34 cellular contexts compared by ENCODE assay signal in genomic region chr5:5315068-5315835, GRCh38.
DNase-seq lines count a peak whose midpoint lies in the region; ATAC-seq, FAIRE-seq and TF ChIP-seq lines count a peak whose summit lies in the region.
"Had no signal": no experiment of that assay in that cellular context is flagged by ENCODE, and none has a peak within 500 bp of the region (broad histone marks: within the 10 kb centered on the region; RNA-seq: fewer than 3 reads in every experiment).

No MANE protein-coding gene starts in this region.

- no peaks in the 10 kb centered on the region for H3K9me3 Mint-ChIP-seq in progenitor cell of endocrine pancreas (ENCODE audit: low read depth)
- H3K9me3 Mint-ChIP-seq: activated naive CD8-positive, alpha-beta T cell treated with anti-CD3 and anti-CD28 coated beads, Interleukin-2, amount 10 ng/mL, durations not matched to agents 7 days and 5 days; central memory CD8-positive, alpha-beta T cell; T-helper 2 cell treated with Interferon-gamma antibody and Interleukin-4, amounts not matched to agents 5 μg/mL and 100 μg/mL, for 36 hours had no signal

- no peak overlapping the region for H3K4me3 Mint-ChIP-seq in progenitor cell of endocrine pancreas (ENCODE audit: low read depth)
- H3K4me3 Mint-ChIP-seq: activated naive CD8-positive, alpha-beta T cell treated with anti-CD3 and anti-CD28 coated beads, Interleukin-2, amount 10 ng/mL, durations not matched to agents 7 days and 5 days; B cell; CD4-positive, alpha-beta memory T cell; central memory CD8-positive, alpha-beta T cell; dendritic cell treated with granulocyte-macrophage colony-stimulating factor and Interleukin-4, amounts not matched to agents 40 ng/mL and 50 ng/mL, for 4 days; naive thymus-derived CD8-positive, alpha-beta T cell; stimulated activated naive CD8-positive, alpha-beta T cell treated with anti-CD3 and anti-CD28 coated beads, Interleukin-15, Interleukin-2, amounts not matched to agents 100 ng/mL and 50 ng/mL, for 24 hours; T-helper 2 cell treated with Interferon-gamma antibody and Interleukin-4, amounts not matched to agents 5 μg/mL and 100 μg/mL, for 36 hours had no signal

- no peak overlapping the region for H3K27ac ChIP-seq in A549
- H3K27ac ChIP-seq: ascending aorta, testis, uterus had no signal

- CTCF ChIA-PET in A549 (lab: Yijun Ruan, JAX) = no interaction called here

- no peak for ATAC-seq in A549
- no peak for ATAC-seq in HG02970 (IDR thresholded peaks at IDR 0.05; ENCODE audit: low FRiP score, unreplicated experiment)
- ATAC-seq: GM12878; naive thymus-derived CD8-positive, alpha-beta T cell; Panc1 had no signal

- no peak overlapping the region for H3K4me3 ChIP-seq in A549
- H3K4me3 ChIP-seq: ascending aorta, GM12878, testis, uterus had no signal

- POLR2A ChIA-PET in A549 (lab: Yijun Ruan, JAX) = no interaction called here

- peak overlapping the region; percentile 96 for H3K27ac Mint-ChIP-seq in progenitor cell of endocrine pancreas
- H3K27ac Mint-ChIP-seq: activated naive CD8-positive, alpha-beta T cell treated with anti-CD3 and anti-CD28 coated beads, Interleukin-2, amount 10 ng/mL, durations not matched to agents 7 days and 5 days; B cell; CD4-positive, alpha-beta memory T cell; dendritic cell treated with granulocyte-macrophage colony-stimulating factor and Interleukin-4, amounts not matched to agents 40 ng/mL and 50 ng/mL, for 4 days; naive thymus-derived CD8-positive, alpha-beta T cell; stimulated activated naive CD8-positive, alpha-beta T cell treated with anti-CD3 and anti-CD28 coated beads, Interleukin-15, Interleukin-2, amounts not matched to agents 100 ng/mL and 50 ng/mL, for 24 hours; T-helper 2 cell treated with Interferon-gamma antibody and Interleukin-4, amounts not matched to agents 5 μg/mL and 100 μg/mL, for 36 hours had no signal

- TF ChIP-seq CTCF in A549 (IDR thresholded peaks at IDR 0.05) (no peak), progenitor cell of endocrine pancreas (IDR thresholded peaks at IDR 0.05; ENCODE audit: unreplicated experiment) (no peak)

- H3K4me2 ChIP-seq in A549 = no peak overlapping the region

- no peaks in the 10 kb centered on the region for H3K9me3 ChIP-seq in A549
- H3K9me3 ChIP-seq: ascending aorta, testis, uterus had no signal

- no peak for TF ChIP-seq EP300 in A549 (IDR thresholded peaks at IDR 0.05)

- no peak for TF ChIP-seq POLR2A in A549 (IDR thresholded peaks at IDR 0.05; ENCODE audit: low read length)

- no peaks in the 10 kb centered on the region for H3K4me1 ChIP-seq in A549
- H3K4me1 ChIP-seq: ascending aorta, testis, uterus had no signal

- peaks cover 56% of the 10 kb centered on the region for H3K4me1 Mint-ChIP-seq in progenitor cell of endocrine pancreas (ENCODE audit: low read depth)
- H3K4me1 Mint-ChIP-seq: activated naive CD8-positive, alpha-beta T cell treated with anti-CD3 and anti-CD28 coated beads, Interleukin-2, amount 10 ng/mL, durations not matched to agents 7 days and 5 days; B cell; CD4-positive, alpha-beta memory T cell; central memory CD8-positive, alpha-beta T cell; naive thymus-derived CD8-positive, alpha-beta T cell had no signal

- DNase-seq in A549 (ENCODE audit: low read depth in 1 of 2, low spot score in 1 of 2) = no peak
- DNase-seq in RPMI7951 (ENCODE audit: low read depth) = peak; percentile 94
- peak; percentile 25 for DNase-seq in glomerular visceral epithelial cell (ENCODE audit: extremely low spot score)
- DNase-seq in progenitor cell of endocrine pancreas (ENCODE audit: low spot score, unreplicated experiment) = no peak
- no peak for DNase-seq in putamen (ENCODE audit: low spot score)
- no peak for DNase-seq in NCI-H2196 treated with DMSO at 0.1 percent for 48 hours (lab: John Stamatoyannopoulos, UW; ENCODE audit: unreplicated experiment)
- DNase-seq in SHP77 (lab: John Stamatoyannopoulos, UW) = no peak
- DNase-seq: activated CD4-positive, alpha-beta T cell treated with anti-CD3 and anti-CD28 coated beads for 48 hours; activated effector memory CD4-positive, alpha-beta T cell treated with anti-CD3 and anti-CD28 coated beads, Interleukin-2, amount 50 U/mL, for 16 hours; activated naive CD8-positive, alpha-beta T cell treated with anti-CD3 and anti-CD28 coated beads, Interleukin-2, amount 10 ng/mL, durations not matched to agents 7 days and 5 days; activated T-cell treated with anti-CD3 and anti-CD28 coated beads, Interleukin-2, amount 50 U/mL, for 1 hour; CD4-positive, alpha-beta memory T cell; head of caudate nucleus; islet precursor cell; Karpas-422; naive thymus-derived CD8-positive, alpha-beta T cell; NCI-H1436; NCI-H2081 treated with DMSO at 0.1 percent for 48 hours; NCI-H226; NCI-H526 treated with DMSO at 0.1 percent for 48 hours; stimulated activated CD8-positive, alpha-beta memory T cell treated with anti-CD3 and anti-CD28 coated beads, Interleukin-4, amount 100 ng/mL, for 48 hours; testis; uterus had no signal

- TF ChIP-seq RAD21 in A549 (conservative IDR thresholded peaks at IDR 0.05 in 1 of 2, IDR thresholded peaks at IDR 0.05 in 1 of 2) = no peak

- FAIRE-seq in A549 (lab: Jason Lieb, UNC) = no peak
- FAIRE-seq: D721Med, GM12878, H1 had no signal

- no peaks in the 10 kb centered on the region for H3K27me3 Mint-ChIP-seq in progenitor cell of endocrine pancreas
- H3K27me3 Mint-ChIP-seq: activated naive CD8-positive, alpha-beta T cell treated with anti-CD3 and anti-CD28 coated beads, Interleukin-2, amount 10 ng/mL, durations not matched to agents 7 days and 5 days; B cell; CD4-positive, alpha-beta memory T cell; central memory CD8-positive, alpha-beta T cell; dendritic cell treated with granulocyte-macrophage colony-stimulating factor and Interleukin-4, amounts not matched to agents 40 ng/mL and 50 ng/mL, for 4 days; naive thymus-derived CD8-positive, alpha-beta T cell; stimulated activated naive CD8-positive, alpha-beta T cell treated with anti-CD3 and anti-CD28 coated beads, Interleukin-15, Interleukin-2, amounts not matched to agents 100 ng/mL and 50 ng/mL, for 24 hours had no signal

- 75% methylated on average over 11 of the region's 11 CpGs for WGBS in A549 (ENCODE audit: missing lambda C conversion rate)

- H3K36me3 Mint-ChIP-seq in progenitor cell of endocrine pancreas (ENCODE audit: insufficient read depth) = peaks cover 15% of the 10 kb centered on the region
- H3K36me3 Mint-ChIP-seq: activated naive CD8-positive, alpha-beta T cell treated with anti-CD3 and anti-CD28 coated beads, Interleukin-2, amount 10 ng/mL, durations not matched to agents 7 days and 5 days had no signal

TF ChIP-seq in A549, 52 proteins besides CTCF, POLR2A, EP300 and RAD21:
- TF ChIP-seq MAFK (IDR thresholded peaks at IDR 0.05; ENCODE audit: partially characterized antibody) = peak; percentile 19
- TF ChIP-seq HMGXB4 (CRISPR knock-in tag; IDR thresholded peaks at IDR 0.05; ENCODE audit: borderline replicate concordance) = no peak

Comparison
In these comparisons a context has a peak if more than half of its experiments do, and no peak if none do; other contexts are left out.
1. DNase-seq: peak in RPMI7951 (single experiment) and glomerular visceral epithelial cell (single experiment); none in A549 (0 of 2), progenitor cell of endocrine pancreas (single experiment), putamen (single experiment), NCI-H2196 treated with DMSO at 0.1 percent for 48 hours (single experiment) and SHP77 (0 of 2).